In genomic region chr17:42553161-42553818, GRCh38 we compare ENCODE assay signal across 9 cellular contexts. TPM values are rescaled to one million over a fixed set of nuclear protein-coding genes. Genes with fewer than 3 reads are reported as not detected.
A peak's percentile ranks its signal among the peaks of the same experiment; 100 is the strongest.
DNase-seq lines count a peak whose midpoint lies in the region; ATAC-seq and TF ChIP-seq lines count a peak whose summit lies in the region.
"Had no signal": no experiment of that assay in that cellular context is flagged by ENCODE, and none has a peak within 500 bp of the region (broad histone marks: within the 10 kb centered on the region; RNA-seq: fewer than 3 reads in every experiment).

No MANE protein-coding gene starts in this region.

- H3K4me2 ChIP-seq in IMR-90 (ENCODE audit: low read depth, low read length), result no peak overlapping the region; the same call in 1 of the 2 replicates

- in situ Hi-C loops in IMR-90 (cut with MboI; ENCODE audit: low sequenced_read_pairs), result no loop called here

- H3K9me3 ChIP-seq in BE2C, result no peaks in the 10 kb centered on the region
- H3K9me3 ChIP-seq in IMR-90 (ENCODE audit: control insufficient read depth, insufficient read depth, low read length), result no peaks in the 10 kb centered on the region
- H3K9me3 ChIP-seq: SJSA1 had no signal

- no peak overlapping the region for H2BK15ac ChIP-seq in IMR-90 (ENCODE audit: low read depth, low read length)

- no peak for TF ChIP-seq POLR2A in IMR-90 (IDR thresholded peaks at IDR 0.05; ENCODE audit: low read depth, low read length)

- peaks cover 26% of the 10 kb centered on the region for H3K4me1 Mint-ChIP-seq in nephron

- H2AK9ac ChIP-seq in IMR-90 (replicated peaks; ENCODE audit: low read depth, low read length, poor library complexity), result peak overlapping the region; percentile 55

- H3K36me3 ChIP-seq in BE2C (no peaks in the 10 kb centered on the region), IMR-90 (ENCODE audit: control insufficient read depth, insufficient read depth, low read length) (peaks cover 4% of the 10 kb centered on the region; the same call in 1 of the 2 replicates)

- H2AK5ac ChIP-seq in IMR-90 (ENCODE audit: low read depth, low read length), result 0 out of 2 replicates have a peak overlapping the region, but pooled peaks have one; percentile 93

- no peaks in the 10 kb centered on the region for H3K4me1 ChIP-seq in BE2C
- H3K4me1 ChIP-seq in IMR-90 (ENCODE audit: control insufficient read depth, insufficient read depth, low read length), result peaks cover 5% of the 10 kb centered on the region

- dilution Hi-C loops in IMR-90 (cut with HindIII; ENCODE audit: low sequenced_read_pairs, unreplicated experiment), result no loop called here

- intact Hi-C loops in IMR-90 (cut with micrococcal nuclease), result no loop called here

- H3K56ac ChIP-seq in IMR-90 (ENCODE audit: extremely low read depth, insufficient read depth, low read length), result no peak overlapping the region

- no peak overlapping the region for H2BK5ac ChIP-seq in IMR-90 (ENCODE audit: low read depth, low read length, poor library complexity, severe bottlenecking)

- no peak overlapping the region for H3K23ac ChIP-seq in IMR-90 (ENCODE audit: low read depth, low read length)

- H3K4me3 ChIP-seq in BE2C (ENCODE audit: low read depth, low read length) (peak overlapping the region; percentile 91), IMR-90 (ENCODE audit: insufficient read depth, low read depth, low read length) (no peak overlapping the region), coronary artery (peak overlapping the region; percentile 99)

- H2BK20ac ChIP-seq in IMR-90 (ENCODE audit: low read depth, low read length), result no peak overlapping the region

- no peaks in the 10 kb centered on the region for H3K9me1 ChIP-seq in IMR-90 (ENCODE audit: insufficient read depth, low read length)

- peak overlapping the region; percentile 94 to 97 (median 96) for H3K4me3 Mint-ChIP-seq in nephron

- H3K27me3 ChIP-seq in BE2C (no peaks in the 10 kb centered on the region), IMR-90 (ENCODE audit: control insufficient read depth, insufficient read depth, low read length) (no peaks in the 10 kb centered on the region)
- H3K27me3 ChIP-seq: SJSA1 had no signal

- CTCF ChIA-PET in IMR-90 (lab: Yijun Ruan, JAX), result no interaction called here

- H3K4ac ChIP-seq in IMR-90 (ENCODE audit: low read depth, low read length), result no peak overlapping the region

- no peak overlapping the region for H2BK120ac ChIP-seq in IMR-90 (ENCODE audit: low read depth, low read length)

- H3K79me1 ChIP-seq in IMR-90 (ENCODE audit: low read depth in 1 of 2, low read length in 2 of 2), result peaks cover 11 to 53% of the 10 kb centered on the region in 2 experiments

- TF ChIP-seq CTCF in BE2C (IDR thresholded peaks at IDR 0.05; ENCODE audit: low read depth, low read length), result 0 out of 2 replicates have a peak, but pooled peaks have one; percentile 5
- no peak for TF ChIP-seq CTCF in IMR-90 (conservative IDR thresholded peaks at IDR 0.05; ENCODE audit: low read depth, low read length)
- TF ChIP-seq CTCF in coronary artery (IDR thresholded peaks at IDR 0.05), result no peak
- TF ChIP-seq CTCF in nephron (IDR thresholded peaks at IDR 0.05; ENCODE audit: unreplicated experiment in 3 of 3), result no peak

- POLR2A ChIA-PET in IMR-90 (lab: Charles Lee; ENCODE audit: unreplicated experiment), result no interaction called here

- no peak overlapping the region for H4K5ac ChIP-seq in IMR-90 (ENCODE audit: low read depth, low read length)

- no peaks in the 10 kb centered on the region; the same call in 1 of the 2 replicates for H4K20me1 ChIP-seq in IMR-90 (ENCODE audit: insufficient read depth, low read length)

- 86% methylated on average over 27 of the region's 45 CpGs; no CpG with 5 or more reads in 1 of the 2 experiments for WGBS in IMR-90 (ENCODE audit: extremely low coverage in 2 of 2, insufficient read length in 1 of 2), 2 experiments

- H3K27ac Mint-ChIP-seq in nephron, result peak overlapping the region in 2 of 3 experiments; percentile 61 to 96

- TF ChIP-seq RAD21 in IMR-90 (IDR thresholded peaks at IDR 0.05; ENCODE audit: low read length), result no peak

- no peak overlapping the region for H4K91ac ChIP-seq in IMR-90 (ENCODE audit: insufficient read depth, low read depth, low read length)

- no peak overlapping the region for H4K8ac ChIP-seq in IMR-90 (ENCODE audit: low read depth in 2 of 2, low read length in 2 of 2)

- H3K9me3 Mint-ChIP-seq in nephron, result no peaks in the 10 kb centered on the region

- H2AFZ ChIP-seq in IMR-90 (replicated peaks; ENCODE audit: low read length, poor library complexity), result no peak overlapping the region

- H3K27ac ChIP-seq in IMR-90 (ENCODE audit: insufficient read depth, low read length), result no peak overlapping the region
- H3K27ac ChIP-seq in coronary artery, result peak overlapping the region; percentile 84 to 92
- H3K27ac ChIP-seq: SJSA1 had no signal

- H3K27me3 Mint-ChIP-seq in nephron (ENCODE audit: low read depth), result peaks cover 7% of the 10 kb centered on the region

- no peak overlapping the region for H3K18ac ChIP-seq in IMR-90 (ENCODE audit: low read depth, low read length)

- H3K36me3 Mint-ChIP-seq in nephron (ENCODE audit: low read depth), result no peaks in the 10 kb centered on the region

- no TSS peak for BruUV-seq in IMR-90 (replicated peaks; lab: Mats Ljungman, UMichigan)

- ATAC-seq in IMR-90 (ENCODE audit: low read depth) (no peak), GM18502 (IDR thresholded peaks at IDR 0.05; ENCODE audit: poor library complexity, unreplicated experiment) (no peak)

- H3K14ac ChIP-seq in IMR-90 (replicated peaks; ENCODE audit: low read depth, low read length), result no peak overlapping the region

- H3K9ac ChIP-seq in IMR-90 (ENCODE audit: low read depth, low read length), result no peak overlapping the region

- peak; percentile 52 for DNase-seq in BE2C
- no peak for DNase-seq in IMR-90
- no peak for DNase-seq in coronary artery (ENCODE audit: low spot score)
- no peak for DNase-seq in NCI-H226
- no peak for DNase-seq in NOMO-1 treated with dmso at 0.1 percent for 144 hours (lab: John Stamatoyannopoulos, UW; ENCODE audit: unreplicated experiment)
- no peak for DNase-seq in activated CD4-positive, alpha-beta T cell treated with anti-CD3 and anti-CD28 coated beads for 1 hour

TF ChIP-seq in IMR-90, 13 proteins besides CTCF, POLR2A, EP300 and RAD21 (continues in another document):
- TF ChIP-seq MXI1 (IDR thresholded peaks at IDR 0.05; ENCODE audit: borderline replicate concordance, low read depth, low read length), result no peak
- no peak for TF ChIP-seq NFE2L2 (IDR thresholded peaks at IDR 0.05; ENCODE audit: low read depth, low read length)
- no peak for TF ChIP-seq USF2 (IDR thresholded peaks at IDR 0.05; ENCODE audit: low read depth, low read length)
- no peak for TF ChIP-seq MAFK (IDR thresholded peaks at IDR 0.05; ENCODE audit: low read depth, low read length)
- TF ChIP-seq CHD1 (IDR thresholded peaks at IDR 0.05; ENCODE audit: low read depth, low read length), result no peak
- TF ChIP-seq CEBPB (IDR thresholded peaks at IDR 0.05; ENCODE audit: low read depth, low read length), result no peak
- no peak for TF ChIP-seq MAZ (IDR thresholded peaks at IDR 0.05; ENCODE audit: borderline replicate concordance, low read depth, low read length)
- no peak for TF ChIP-seq BHLHE40 (IDR thresholded peaks at IDR 0.05; ENCODE audit: low read depth, low read length)
- no peak for TF ChIP-seq SMC3 (IDR thresholded peaks at IDR 0.05; ENCODE audit: low read depth, low read length)

RNA-seq across cellular contexts. Expression of gene HSD17B1, which starts 0.6 kb away (rescaled TPM):
- 30.7 TPM for polyA plus RNA-seq in BE2C (2012; ENCODE audit: insufficient read depth, insufficient read length, low read depth)
- 0.56 and 0.72 TPM in 2 replicates for total RNA-seq in IMR-90 (2012; rRNA removed)
- polyA plus RNA-seq in IMR-90 (2012; rRNA removed), result 1.4 and 2.9 TPM in 2 replicates
- 1.4 and 2.6 TPM in 2 replicates for polyA plus RNA-seq in IMR-90 (2012; cell fraction: cytosol; rRNA removed)
- polyA plus RNA-seq in IMR-90 (2012; cell fraction: nucleus; rRNA removed; ENCODE audit: low replicate concordance), result 1.5 and 3.3 TPM in 2 replicates

RNA-seq across cellular contexts. Expression of gene COASY, which starts 8.7 kb away (rescaled TPM):
- 109 TPM for polyA plus RNA-seq in BE2C (2012; ENCODE audit: insufficient read depth, insufficient read length, low read depth)
- 9.7 and 10.6 TPM in 2 replicates for total RNA-seq in IMR-90 (2012; rRNA removed)
- polyA plus RNA-seq in IMR-90 (2012; rRNA removed), result 44.0 and 46.6 TPM in 2 replicates
- polyA plus RNA-seq in IMR-90 (2012; cell fraction: cytosol; rRNA removed), result 32.3 and 40.6 TPM in 2 replicates
- polyA plus RNA-seq in IMR-90 (2012; cell fraction: nucleus; rRNA removed; ENCODE audit: low replicate concordance), result 76.9 and 130 TPM in 2 replicates

RNA-seq across cellular contexts. Expression of gene MLX, which starts 13.6 kb away (rescaled TPM):
- 138 TPM for polyA plus RNA-seq in BE2C (2012; ENCODE audit: insufficient read depth, insufficient read length, low read depth)
- total RNA-seq in IMR-90 (2012; rRNA removed), result 37.5 and 37.8 TPM in 2 replicates
- polyA plus RNA-seq in IMR-90 (2012; rRNA removed), result 45.5 and 45.6 TPM in 2 replicates
- 17.2 and 19.2 TPM in 2 replicates for polyA plus RNA-seq in IMR-90 (2012; cell fraction: cytosol; rRNA removed)
- polyA plus RNA-seq in IMR-90 (2012; cell fraction: nucleus; rRNA removed; ENCODE audit: low replicate concordance), result 115 and 123 TPM in 2 replicates

RNA-seq across cellular contexts. Expression of gene NAGLU, which starts 17.2 kb away (rescaled TPM):
- 28.3 TPM for polyA plus RNA-seq in BE2C (2012; ENCODE audit: insufficient read depth, insufficient read length, low read depth)
- 6.5 and 7.5 TPM in 2 replicates for total RNA-seq in IMR-90 (2012; rRNA removed)
- polyA plus RNA-seq in IMR-90 (2012; rRNA removed), result 29.2 TPM in 2 replicates
- polyA plus RNA-seq in IMR-90 (2012; cell fraction: cytosol; rRNA removed), result 17.3 and 46.5 TPM in 2 replicates
- 42.7 and 138 TPM in 2 replicates for polyA plus RNA-seq in IMR-90 (2012; cell fraction: nucleus; rRNA removed; ENCODE audit: low replicate concordance)

RNA-seq across cellular contexts. Expression of gene PSMC3IP, which starts 24.2 kb away (rescaled TPM):
- 29.8 TPM for polyA plus RNA-seq in BE2C (2012; ENCODE audit: insufficient read depth, insufficient read length, low read depth)
- total RNA-seq in IMR-90 (2012; rRNA removed), result 5.6 and 8.9 TPM in 2 replicates
- polyA plus RNA-seq in IMR-90 (2012; rRNA removed), result 9.8 and 11.1 TPM in 2 replicates
- polyA plus RNA-seq in IMR-90 (2012; cell fraction: cytosol; rRNA removed), result 2.9 and 5.3 TPM in 2 replicates
- polyA plus RNA-seq in IMR-90 (2012; cell fraction: nucleus; rRNA removed; ENCODE audit: low replicate concordance), result 6.5 and 20.3 TPM in 2 replicates
